Comparison of ENCODE assay signal across 8 cellular contexts in genomic region chr2:69565431-69565839, GRCh38.
DNase-seq lines count a peak whose midpoint lies in the region; ATAC-seq and TF ChIP-seq lines count a peak whose summit lies in the region.

No MANE protein-coding gene starts in this region.

- DNase-seq in NCI-H1436 (lab: John Stamatoyannopoulos, UW) (peak; percentile 37), NCI-H1436 treated with DMSO at 0.1 percent for 48 hours (lab: John Stamatoyannopoulos, UW) (no peak), RWPE2 (ENCODE audit: low spot score) (no peak), left ventricle myocardium superior (peak; percentile 57)
- DNase-seq in activated gamma-delta T cell treated with anti-CD3 and anti-CD28 coated beads, Interleukin-2, amount 50 U/mL, for 16 hours (ENCODE audit: low read depth): peak; percentile 64
- peak; percentile 37 to 70 for DNase-seq in stimulated activated CD4-positive, alpha-beta T cell treated with anti-CD3 and anti-CD28 coated beads, Interleukin-12 subunit alpha, Interleukin-12 subunit beta, amount 100 ng/mL, for 24 hours (ENCODE audit: low read depth in 2 of 2)

- H3K27ac ChIP-seq in RWPE2 (ENCODE audit: poor library complexity, severe bottlenecking): no peak overlapping the region

- peaks cover 10% of the 10 kb centered on the region for H3K4me1 ChIP-seq in RWPE2 (ENCODE audit: insufficient read depth, poor library complexity, severe bottlenecking)

- no peaks in the 10 kb centered on the region for H3K27me3 ChIP-seq in RWPE2 (ENCODE audit: insufficient read depth, poor library complexity, severe bottlenecking)

- intact Hi-C loops in left ventricle myocardium superior (cut with micrococcal nuclease): loop anchor here (10.0 kb wide), 2 partner anchors 79 to 149 kb away; partner anchors contain the start of gene AAK1

- no peaks in the 10 kb centered on the region for H3K9me3 ChIP-seq in RWPE2 (ENCODE audit: severe bottlenecking)

- H3K36me3 ChIP-seq in RWPE2 (ENCODE audit: low read depth): no peaks in the 10 kb centered on the region

- TF ChIP-seq CTCF in RWPE2 (IDR thresholded peaks at IDR 0.05; ENCODE audit: poor library complexity, severe bottlenecking): peak; percentile 65

- H3K4me3 ChIP-seq in RWPE2 (ENCODE audit: severe bottlenecking): no peak overlapping the region

- ATAC-seq in HG03045 (IDR thresholded peaks at IDR 0.05; ENCODE audit: unreplicated experiment) (peak; percentile 65), RWPE2 (ENCODE audit: low read depth) (peak; percentile 40; the same call in 2 of the 3 replicates), left ventricle myocardium superior (peak; percentile 42), HG03469 (IDR thresholded peaks at IDR 0.05; ENCODE audit: unreplicated experiment) (no peak)

Comparison
In these comparisons a context has a peak if more than half of its experiments do, and no peak if none do; other contexts are left out.
1. DNase-seq: peak in NCI-H1436 (single experiment), activated gamma-delta T cell treated with anti-CD3 and anti-CD28 coated beads, Interleukin-2, amount 50 U/mL, for 16 hours (single experiment), left ventricle myocardium superior (single experiment) and stimulated activated CD4-positive, alpha-beta T cell treated with anti-CD3 and anti-CD28 coated beads, Interleukin-12 subunit alpha, Interleukin-12 subunit beta, amount 100 ng/mL, for 24 hours (2 of 2); none in NCI-H1436 treated with DMSO at 0.1 percent for 48 hours (single experiment) and RWPE2 (single experiment).